Comparison of ENCODE assay signal across 8 cellular contexts in the genomic region with DNA sequence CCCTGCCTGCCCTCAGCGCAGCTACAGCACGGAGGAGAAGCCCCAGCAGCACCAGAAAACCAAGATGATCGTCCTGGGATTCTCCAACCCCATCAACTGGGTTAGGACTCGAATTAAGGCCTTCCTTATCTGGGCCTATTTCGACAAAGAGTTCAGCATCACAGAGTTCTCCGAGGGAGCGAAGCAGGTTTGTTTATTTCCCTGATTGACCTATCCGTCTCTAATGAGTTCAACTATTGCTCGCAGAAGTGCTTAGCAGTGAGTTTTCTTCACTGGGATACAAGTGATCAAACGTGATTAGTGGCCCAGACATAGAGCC. TPM values are rescaled to one million over a fixed set of nuclear protein-coding genes. Genes with fewer than 3 reads are reported as not detected.
A peak's percentile ranks its signal among the peaks of the same experiment; 100 is the strongest.
DNase-seq lines count a peak whose midpoint lies in the region; ATAC-seq, FAIRE-seq and TF ChIP-seq lines count a peak whose summit lies in the region.

No MANE protein-coding gene starts in this region.

- no peak for TF ChIP-seq CTCF in heart right ventricle (IDR thresholded peaks at IDR 0.05)
- no peak for TF ChIP-seq CTCF in left lung (IDR thresholded peaks at IDR 0.05)
- TF ChIP-seq CTCF in transverse colon (IDR thresholded peaks at IDR 0.05): no peak

- H3K27ac Mint-ChIP-seq in activated naive CD8-positive, alpha-beta T cell: peak overlapping the region; percentile 95

- no peak for DNase-seq in heart right ventricle
- DNase-seq in Right ventricle myocardium inferior (ENCODE audit: missing footprints): no peak
- no peak for DNase-seq in left lung
- DNase-seq in transverse colon: no peak
- no peak for DNase-seq in activated effector memory CD4-positive, alpha-beta T cell treated with anti-CD3 and anti-CD28 coated beads, Interleukin-2, amount 50 U/mL, for 16 hours
- DNase-seq in HTR-8/SVneo (ENCODE audit: insufficient read length, low spot score): no peak
- no peak for DNase-seq in activated CD4-positive, alpha-beta T cell treated with anti-CD3 and anti-CD28 coated beads for 1 hour

- H3K9me3 ChIP-seq in heart right ventricle: no peaks in the 10 kb centered on the region
- no peaks in the 10 kb centered on the region for H3K9me3 ChIP-seq in left lung
- H3K9me3 ChIP-seq in transverse colon: no peaks in the 10 kb centered on the region

- H3K4me1 ChIP-seq in heart right ventricle (peaks cover 9 to 48% (median 34%) of the 10 kb centered on the region in 9 donors), left lung (peaks cover 11 to 38% of the 10 kb centered on the region in 2 donors), transverse colon (peaks cover 12 to 47% (median 24%) of the 10 kb centered on the region in 4 donors)

- H3K27ac ChIP-seq in heart right ventricle (peak overlapping the region; percentile 85 to 98 (median 92)), left lung (peak overlapping the region; percentile 88 to 95), transverse colon (peak overlapping the region; percentile 92 to 96 (median 94))

- H3K27me3 Mint-ChIP-seq in activated naive CD8-positive, alpha-beta T cell: no peaks in the 10 kb centered on the region

- ATAC-seq in heart right ventricle (no peak), Right ventricle myocardium inferior (no peak), left lung (no peak)

- peaks cover 5% of the 10 kb centered on the region for H3K36me3 Mint-ChIP-seq in activated naive CD8-positive, alpha-beta T cell

- no peak for FAIRE-seq in HTR-8/SVneo (lab: Jason Lieb, UNC)

- intact Hi-C loops in heart right ventricle (cut with DNase I): no loop called here
- intact Hi-C loops in Right ventricle myocardium inferior (cut with DNase I): no loop called here
- intact Hi-C loops in left lung (cut with DNase I): no loop called here
- intact Hi-C loops in transverse colon (cut with DNase I; ENCODE audit: low total_unique reads): no loop called here

- in situ Hi-C loops in transverse colon (cut with MboI; ENCODE audit: low pct_ligation_motif_present in 1 of 4, low pct_unique_long_range_greater_than_20kb in 1 of 4, low sequenced_read_pairs in 3 of 4): loop anchor here in 1 of 4 donors (25.0 kb wide), 1 partner anchor 756 kb away; no protein-coding TSS in a partner anchor

- no peak for TF ChIP-seq POLR2A in transverse colon (IDR thresholded peaks at IDR 0.05)

- H3K27me3 ChIP-seq in heart right ventricle (no peaks in the 10 kb centered on the region), left lung (no peaks in the 10 kb centered on the region), transverse colon (no peaks in the 10 kb centered on the region)

- no peak for TF ChIP-seq EP300 in transverse colon (IDR thresholded peaks at IDR 0.05; ENCODE audit: low read depth)

- H3K4me3 ChIP-seq in heart right ventricle (peak overlapping the region; percentile 70 to 99 (median 96)), left lung (peak overlapping the region; percentile 83 to 95), transverse colon (peak overlapping the region; percentile 56 to 98 (median 84))

- peaks cover 50% of the 10 kb centered on the region for H3K4me1 Mint-ChIP-seq in activated naive CD8-positive, alpha-beta T cell (ENCODE audit: low read depth)

- peak overlapping the region; percentile 98 for H3K4me3 Mint-ChIP-seq in activated naive CD8-positive, alpha-beta T cell

- WGBS in heart right ventricle, 2 donors: 0 to 1% methylated on average over 10 of the region's 10 CpGs
- 3% methylated on average over 10 of the region's 10 CpGs; no CpG with 5 or more reads in 1 of the 2 donors for WGBS in transverse colon (ENCODE audit: low coverage in 1 of 2), 2 donors

- H3K9me3 Mint-ChIP-seq in activated naive CD8-positive, alpha-beta T cell (ENCODE audit: low read depth): no peaks in the 10 kb centered on the region

- H3K36me3 ChIP-seq in heart right ventricle: peaks cover 0 to 39% (median 15%) of the 10 kb centered on the region in 9 donors
- peaks cover 0 to 25% of the 10 kb centered on the region in 2 donors for H3K36me3 ChIP-seq in left lung
- peaks cover 0 to 16% (median 6%) of the 10 kb centered on the region in 4 donors for H3K36me3 ChIP-seq in transverse colon

RNA-seq across cellular contexts. Expression of a gene that starts 0.6 kb away (rescaled TPM):
- total RNA-seq in heart right ventricle (10 to 100 TPM; 19.4 to 31.0 (median 27.0) TPM), Right ventricle myocardium inferior (24.9 TPM), left lung (10 to 100 TPM; 14.7 to 20.2 TPM), transverse colon (100 to 1,000 TPM in 1 of 4 donors, 10 to 100 TPM in 3; 19.1 to 104 (median 33.2) TPM)
- 10 to 100 TPM in 1 of 2 donors, 1 to 10 TPM in 1; 3.7 to 23.1 TPM for polyA plus RNA-seq in heart right ventricle

RNA-seq across cellular contexts. Expression of a gene that starts 0.7 kb away (rescaled TPM):
- 1 to 10 TPM; 1.9 to 3.5 (median 2.8) TPM for total RNA-seq in heart right ventricle
- 1 to 10 TPM; 2.4 to 2.5 TPM for polyA plus RNA-seq in heart right ventricle
- total RNA-seq in Right ventricle myocardium inferior: 2.7 TPM
- 1 to 10 TPM; 6.2 to 6.3 TPM for total RNA-seq in left lung
- total RNA-seq in transverse colon: 10 to 100 TPM in 2 of 4 donors, 1 to 10 TPM in 2; 4.9 to 27.1 (median 11.4) TPM

RNA-seq across cellular contexts. Expression of a gene that starts 44.9 kb away (rescaled TPM):
- total RNA-seq in heart right ventricle: 10 to 100 TPM in 3 of 10 donors, 1 to 10 TPM in 7; 7.0 to 11.4 (median 8.2) TPM
- polyA plus RNA-seq in heart right ventricle: 1 to 10 TPM; 4.4 to 5.6 TPM
- 8.0 TPM for total RNA-seq in Right ventricle myocardium inferior
- total RNA-seq in left lung: 10 to 100 TPM; 10.2 to 11.6 TPM
- 10 to 100 TPM in 3 of 4 donors, 1 to 10 TPM in 1; 6.0 to 26.3 (median 13.2) TPM for total RNA-seq in transverse colon
